ENCODE assay signal across 9 cellular contexts in the genomic region with DNA sequence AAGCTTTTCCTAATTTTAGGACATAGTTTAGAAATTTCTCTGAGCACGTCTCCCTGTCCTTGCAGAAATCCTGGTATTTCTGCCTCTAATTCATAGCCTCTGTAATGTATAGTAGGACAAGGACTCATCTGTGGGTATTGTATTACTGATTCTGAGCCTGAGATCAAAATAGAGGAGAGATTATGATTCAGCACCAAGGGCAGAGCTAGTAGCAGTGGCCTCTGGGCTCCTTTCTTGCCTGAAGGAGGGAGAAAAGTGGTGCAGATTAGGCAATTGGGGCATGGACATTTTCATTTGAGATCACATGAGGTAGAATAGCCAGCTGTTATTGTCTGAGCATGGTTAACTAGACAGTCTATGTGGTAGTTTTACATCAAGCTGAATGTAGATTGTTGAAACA. TPM values are rescaled to one million over a fixed set of nuclear protein-coding genes. Genes with fewer than 3 reads are reported as not detected.
DNase-seq lines count a peak whose midpoint lies in the region; ATAC-seq and TF ChIP-seq lines count a peak whose summit lies in the region.
"Had no signal": no experiment of that assay in that cellular context is flagged by ENCODE, and none has a peak within 500 bp of the region (broad histone marks: within the 10 kb centered on the region; RNA-seq: fewer than 3 reads in every experiment).

No MANE protein-coding gene starts in this region.

- H3K79me2 ChIP-seq in SU-DHL-6 (ENCODE audit: insufficient read depth, low read length) (peaks cover 45% of the 10 kb centered on the region), hepatocyte (peaks cover 61% of the 10 kb centered on the region)

- H3K4me2 ChIP-seq in SU-DHL-6 (ENCODE audit: low read depth, low read length, poor library complexity, severe bottlenecking) = peak overlapping the region; percentile 74
- peak overlapping the region; percentile 79 for H3K4me2 ChIP-seq in hepatocyte

- no peaks in the 10 kb centered on the region for H3K9me3 ChIP-seq in SU-DHL-6 (ENCODE audit: insufficient read depth, low read length)
- H3K9me3 ChIP-seq in hepatocyte (ENCODE audit: low read depth) = no peaks in the 10 kb centered on the region
- H3K9me3 ChIP-seq: pancreas had no signal

- H4K20me1 ChIP-seq in SU-DHL-6 (ENCODE audit: low read depth, low read length) (peaks cover 13% of the 10 kb centered on the region; the same call in 1 of the 2 replicates), hepatocyte (ENCODE audit: insufficient read depth, poor library complexity, severe bottlenecking) (peaks cover 44% of the 10 kb centered on the region)

- H3K4me1 ChIP-seq in hepatocyte (ENCODE audit: insufficient read depth) = peaks cover 10% of the 10 kb centered on the region

- H3K27me3 ChIP-seq in SU-DHL-6 (ENCODE audit: low read length) (no peaks in the 10 kb centered on the region), hepatocyte (no peaks in the 10 kb centered on the region)
- H3K27me3 ChIP-seq: pancreas had no signal

- 0% methylated on average over 1 of the region's 1 CpG for WGBS in hepatocyte (ENCODE audit: low lambda C conversion rate, missing lambda C conversion rate)

- H3K9me2 ChIP-seq in SU-DHL-6 (replicated peaks; ENCODE audit: insufficient read depth, low read length) (no peaks in the 10 kb centered on the region), hepatocyte (replicated peaks; ENCODE audit: insufficient read depth) (no peaks in the 10 kb centered on the region)

- H3K4me3 ChIP-seq in SU-DHL-6 (ENCODE audit: insufficient read depth, low read length, poor library complexity, severe bottlenecking) (no peak overlapping the region), hepatocyte (no peak overlapping the region)
- H3K4me3 ChIP-seq: pancreas had no signal

- H3K36me3 ChIP-seq in SU-DHL-6 (ENCODE audit: low read length) (peaks cover 7% of the 10 kb centered on the region; the same call in 1 of the 2 replicates), hepatocyte (replicated peaks; ENCODE audit: insufficient read depth, low read depth) (no peaks in the 10 kb centered on the region)

- no peak overlapping the region for H2AFZ ChIP-seq in SU-DHL-6 (ENCODE audit: low read depth, low read length, severe bottlenecking)
- H2AFZ ChIP-seq in hepatocyte = no peak overlapping the region

- in situ Hi-C loops in GM13977 (cut with MboI; ENCODE audit: low pct_unique_long_range_greater_than_20kb, low sequenced_read_pairs, unreplicated experiment) = no loop called here

- no peak for ATAC-seq in GM18498 (IDR thresholded peaks at IDR 0.05; ENCODE audit: unreplicated experiment)

- H3K27ac ChIP-seq in SU-DHL-6 (ENCODE audit: low read depth, low read length) (peak overlapping the region; percentile 39; the same call in 1 of the 2 replicates), hepatocyte (no peak overlapping the region)
- H3K27ac ChIP-seq: pancreas had no signal

- TF ChIP-seq CTCF in GM13977 (IDR thresholded peaks at IDR 0.05; ENCODE audit: extremely low read depth, insufficient read depth, missing control alignments) (no peak), SU-DHL-6 (IDR thresholded peaks at IDR 0.05; ENCODE audit: insufficient read depth, low read length, poor library complexity, severe bottlenecking) (no peak), hepatocyte (IDR thresholded peaks at IDR 0.05; ENCODE audit: poor library complexity) (no peak)

- peak; percentile 36 to 55 for DNase-seq in AML-193 (lab: John Stamatoyannopoulos, UW)
- peak; percentile 45 for DNase-seq in GM13977 (ENCODE audit: low spot score)
- no peak for DNase-seq in hepatocyte (ENCODE audit: low spot score)
- no peak for DNase-seq in NCI-H2107 (lab: John Stamatoyannopoulos, UW)
- DNase-seq in superior temporal gyrus (ENCODE audit: extremely low spot score) = no peak
- no peak for DNase-seq in NCI-H2196 (lab: John Stamatoyannopoulos, UW; ENCODE audit: unreplicated experiment)

- peaks cover 24% of the 10 kb centered on the region for H3F3A ChIP-seq in SU-DHL-6 (ENCODE audit: insufficient read depth)

- 0 out of 2 replicates have a peak overlapping the region, but pooled peaks have one; percentile 65 for H3K9ac ChIP-seq in SU-DHL-6 (ENCODE audit: low read length)

RNA-seq across cellular contexts. Expression of a gene that starts 2.8 kb away (rescaled TPM):
- total RNA-seq in hepatocyte = 19.1 and 28.0 TPM in 2 replicates
- 17.6 and 19.6 TPM in 2 replicates for polyA plus RNA-seq in hepatocyte

RNA-seq across cellular contexts. Expression of a gene that starts 14.9 kb away (rescaled TPM):
- 40.8 and 49.5 TPM in 2 replicates for total RNA-seq in hepatocyte
- 41.5 and 43.1 TPM in 2 replicates for polyA plus RNA-seq in hepatocyte

RNA-seq across cellular contexts. Expression of a gene that starts 24.1 kb away (rescaled TPM):
- 31.5 and 40.3 TPM in 2 replicates for total RNA-seq in hepatocyte
- 26.5 and 29.6 TPM in 2 replicates for polyA plus RNA-seq in hepatocyte

RNA-seq across cellular contexts. Expression of a gene that starts 57.9 kb away (rescaled TPM):
- total RNA-seq in hepatocyte = 17.2 and 17.7 TPM in 2 replicates
- 25.7 and 28.2 TPM in 2 replicates for polyA plus RNA-seq in hepatocyte

Comparison
In these comparisons a context has a peak if more than half of its experiments do, and no peak if none do; other contexts are left out.
1. DNase-seq: peak in AML-193 (2 of 2) and GM13977 (single experiment); none in hepatocyte (single experiment), NCI-H2107 (single experiment), superior temporal gyrus (single experiment) and NCI-H2196 (single experiment).